Comparison of ENCODE assay signal across 26 cellular contexts in genomic region chr11:122395282-122395681, GRCh38.
"Had no signal": no experiment of that assay in that cellular context is flagged by ENCODE, and none has a peak within 500 bp of the region (broad histone marks: within the 10 kb centered on the region; RNA-seq: fewer than 3 reads in every experiment).

No MANE protein-coding gene starts in this region.

- H3K27ac ChIP-seq: colonic mucosa, epithelial cell of prostate, esophagus squamous epithelium, gastrocnemius medialis, heart right ventricle, left lung, lower lobe of right lung had no signal

- DNase-seq: colonic mucosa; cortex of kidney; effector CD8-positive, alpha-beta T cell; effector memory CD8-positive, alpha-beta T cell; endodermal cell; erythroblast; esophagus squamous epithelium; foreskin fibroblast; foreskin melanocyte; gastrocnemius medialis; glutamatergic neuron; head of caudate nucleus; heart right ventricle; hippocampal formation; left cardiac atrium; left lung; left ventricle myocardium superior; lower lobe of right lung; mesenchymal stem cell; mucosa of descending colon; naive B cell had no signal

- H3K36me3 ChIP-seq: colonic mucosa, esophagus squamous epithelium, gastrocnemius medialis, heart right ventricle, left lung, lower lobe of right lung had no signal

- H3K4me3 ChIP-seq: colonic mucosa, esophagus squamous epithelium, gastrocnemius medialis, heart right ventricle, left lung, lower lobe of right lung, mucosa of descending colon had no signal

- ATAC-seq: effector memory CD8-positive, alpha-beta T cell; esophagus mucosa; heart right ventricle; left cardiac atrium; left lung; left ventricle myocardium superior; lower lobe of right lung; mucosa of descending colon had no signal

- H3K27me3 ChIP-seq: colonic mucosa, esophagus squamous epithelium, gastrocnemius medialis, heart right ventricle, left lung had no signal

- FAIRE-seq: endometrium, islet of Langerhans, keratinocyte had no signal

- H3K9me3 ChIP-seq: colonic mucosa, esophagus squamous epithelium, gastrocnemius medialis, left lung, lower lobe of right lung had no signal

- H3K4me1 ChIP-seq: colonic mucosa, esophagus squamous epithelium, lower lobe of right lung had no signal
